ENCODE assay signal across 8 cellular contexts in the genomic region with DNA sequence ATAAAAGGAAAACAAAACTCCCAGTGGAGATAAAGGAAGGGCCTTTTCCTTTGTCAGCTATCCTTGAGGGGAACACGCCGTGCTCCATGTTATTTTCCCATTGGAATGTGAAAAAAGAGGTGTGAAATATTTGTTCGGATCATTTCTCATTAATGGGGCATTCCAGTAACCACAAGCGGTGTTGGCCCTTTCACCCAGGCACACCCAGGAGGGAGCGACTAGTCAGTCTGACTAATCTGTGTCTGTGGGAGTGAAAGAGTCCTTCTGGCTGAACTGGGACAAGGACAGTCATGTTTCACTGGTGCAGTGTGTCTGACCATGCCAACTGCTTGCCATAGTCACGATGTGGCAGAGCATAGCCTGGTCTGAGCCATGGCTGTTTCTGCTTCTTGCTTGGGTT. TPM values are rescaled to one million over a fixed set of nuclear protein-coding genes. Genes with fewer than 3 reads are reported as not detected.
A peak's percentile ranks its signal among the peaks of the same experiment; 100 is the strongest.
DNase-seq lines count a peak whose midpoint lies in the region; FAIRE-seq and TF ChIP-seq lines count a peak whose summit lies in the region.

No MANE protein-coding gene starts in this region.

- no peaks in the 10 kb centered on the region for H3K27me3 ChIP-seq in bronchial epithelial cell (ENCODE audit: control insufficient read depth, insufficient read depth, low read length)
- no peaks in the 10 kb centered on the region for H3K27me3 ChIP-seq in kidney epithelial cell (ENCODE audit: control insufficient read depth, insufficient read depth, low read length)

- peaks cover 25% of the 10 kb centered on the region for H3K4me1 Mint-ChIP-seq in progenitor cell of endocrine pancreas (ENCODE audit: low read depth)

- H3K27ac Mint-ChIP-seq in progenitor cell of endocrine pancreas: no peak overlapping the region

- DNase-seq in A172 (ENCODE audit: low spot score): peak; percentile 100
- DNase-seq in HTR-8/SVneo (ENCODE audit: insufficient read length, low spot score): peak; percentile 56
- peak; percentile 97 for DNase-seq in bronchial epithelial cell (ENCODE audit: low read depth)
- peak; percentile 89 for DNase-seq in kidney epithelial cell (ENCODE audit: low read depth)
- DNase-seq in caudate nucleus (lab: John Stamatoyannopoulos, UW): no peak
- no peak for DNase-seq in progenitor cell of endocrine pancreas (ENCODE audit: low spot score, unreplicated experiment)
- no peak for DNase-seq in ureter (ENCODE audit: low spot score)
- DNase-seq in NCI-H2029 treated with DMSO at 0.1 percent for 48 hours (lab: John Stamatoyannopoulos, UW): no peak

- peaks cover 3% of the 10 kb centered on the region for H3K9me3 Mint-ChIP-seq in progenitor cell of endocrine pancreas (ENCODE audit: low read depth)

- H3K27ac ChIP-seq in caudate nucleus (ENCODE audit: low read depth, low read length): no peak overlapping the region

- H3K4me3 ChIP-seq in bronchial epithelial cell (ENCODE audit: low read depth, low read length) (no peak overlapping the region), kidney epithelial cell (ENCODE audit: low read depth, low read length) (no peak overlapping the region)

- peaks cover 2% of the 10 kb centered on the region for H3K27me3 Mint-ChIP-seq in progenitor cell of endocrine pancreas

- H3K36me3 ChIP-seq in bronchial epithelial cell (ENCODE audit: control insufficient read depth, insufficient read depth, low read length) (no peaks in the 10 kb centered on the region), kidney epithelial cell (ENCODE audit: control insufficient read depth, insufficient read depth, low read length) (no peaks in the 10 kb centered on the region)

- FAIRE-seq in HTR-8/SVneo (lab: Jason Lieb, UNC): peak; percentile 86
- FAIRE-seq in bronchial epithelial cell (lab: Jason Lieb, UNC): peak; percentile 98

- H3K4me3 Mint-ChIP-seq in progenitor cell of endocrine pancreas (ENCODE audit: low read depth): no peak overlapping the region

- no peaks in the 10 kb centered on the region for H3K36me3 Mint-ChIP-seq in progenitor cell of endocrine pancreas (ENCODE audit: insufficient read depth)

- TF ChIP-seq CTCF in bronchial epithelial cell (IDR thresholded peaks at IDR 0.05; ENCODE audit: insufficient read depth, low read length, severe bottlenecking) (no peak), kidney epithelial cell (IDR thresholded peaks at IDR 0.05; ENCODE audit: insufficient read depth, low read length, poor library complexity, severe bottlenecking) (no peak), progenitor cell of endocrine pancreas (IDR thresholded peaks at IDR 0.05; ENCODE audit: unreplicated experiment) (no peak)

RNA-seq across cellular contexts. Expression of a gene that starts 13.0 kb away (rescaled TPM):
- total RNA-seq in A172 (2014; rRNA removed; shearing (Covaris generic)): 68.7 and 130 TPM in 2 replicates
- total RNA-seq in bronchial epithelial cell (0.26 and 0.38 TPM in 2 replicates), kidney epithelial cell (29.0 and 36.9 TPM in 2 replicates), progenitor cell of endocrine pancreas (0.14 TPM in 1 of 2 replicates, not detected in the other), ureter (not detected)

Comparison
In these comparisons a context has a peak if more than half of its experiments do, and no peak if none do; other contexts are left out.
1. DNase-seq: peak in A172 (single experiment), HTR-8/SVneo (single experiment), bronchial epithelial cell (single experiment) and kidney epithelial cell (single experiment); none in caudate nucleus (0 of 61), progenitor cell of endocrine pancreas (single experiment), ureter (single experiment) and NCI-H2029 treated with DMSO at 0.1 percent for 48 hours (single experiment).
2. RNA of a gene that starts 13.0 kb away (total RNA-seq): 68.7 to 130 TPM in A172 and 29.0 to 36.9 TPM in kidney epithelial cell; 0.26 to 0.38 TPM in bronchial epithelial cell, 0.14 TPM in progenitor cell of endocrine pancreas and not detected in ureter (single experiment); every median in the first group is over 10 times any median in the second.